Comparison of ENCODE assay signal across 23 cellular contexts in the genomic region with DNA sequence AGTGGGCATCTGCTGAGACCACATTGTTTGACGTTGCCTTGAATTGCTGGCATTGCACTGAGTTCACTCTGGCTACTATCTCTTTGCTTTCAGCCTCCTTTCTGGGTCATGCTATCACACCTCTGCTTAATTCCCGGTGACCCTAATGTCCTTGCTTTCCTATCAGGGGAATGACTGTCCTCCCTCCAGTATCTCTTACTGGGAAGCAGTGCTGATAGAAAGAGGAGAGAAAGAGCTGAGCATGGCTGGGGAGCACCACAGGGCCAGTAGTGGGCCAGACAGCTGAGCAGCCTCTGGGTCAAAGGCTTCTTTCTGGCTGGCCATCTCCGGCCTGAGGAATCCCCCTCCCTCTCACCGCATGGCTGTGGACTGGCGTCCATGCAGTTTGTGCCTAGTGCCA.
"Had no signal": no experiment of that assay in that cellular context is flagged by ENCODE, and none has a peak within 500 bp of the region (broad histone marks: within the 10 kb centered on the region; RNA-seq: fewer than 3 reads in every experiment).

No MANE protein-coding gene starts in this region.

- H3K27ac ChIP-seq: neural progenitor cell, neutrophil, pancreas, psoas muscle, right lobe of liver, sigmoid colon, stomach, thoracic aorta, thyroid gland, tibial nerve, upper lobe of right lung, vagina had no signal

- DNase-seq: naive thymus-derived CD4-positive, alpha-beta T cell; natural killer cell; nucleus accumbens; pancreas; psoas muscle; right lobe of liver; sigmoid colon; small intestine; stimulated activated CD4-positive, alpha-beta T cell treated with anti-CD3 and anti-CD28 coated beads, Interleukin-15, amount 100 ng/mL, for 24 hours; stimulated activated CD4-positive, alpha-beta T cell treated with anti-CD3 and anti-CD28 coated beads, Interleukin-2, amount 100 ng/mL, for 24 hours; stimulated activated CD4-positive, alpha-beta T cell treated with anti-CD3 and anti-CD28 coated beads, Interleukin-2, amount 100 ng/mL, for 48 hours; stimulated activated CD4-positive, alpha-beta T cell treated with anti-CD3 and anti-CD28 coated beads, Interleukin-4, amount 100 ng/mL, for 24 hours; stimulated activated naive B cell treated with anti-CD40 and anti-IgM and Interleukin-4, amounts not matched to agents 10 μg/mL and 1 μg/mL and 100 μg/mL, for 72 hours; stimulated activated naive CD4-positive, alpha-beta T cell treated with Interleukin-2 at 50 U/mL for 16 hours; stomach; thyroid gland; upper lobe of right lung had no signal

- H3K36me3 ChIP-seq: neural progenitor cell, neutrophil, pancreas, right lobe of liver, sigmoid colon, stomach, thoracic aorta, thyroid gland, tibial nerve, upper lobe of right lung, vagina had no signal

- H3K9me3 ChIP-seq: neutrophil, pancreas, psoas muscle, right lobe of liver, sigmoid colon, stomach, thoracic aorta, thyroid gland, tibial nerve, upper lobe of right lung, vagina had no signal

- FAIRE-seq: pancreas, small intestine had no signal

- ATAC-seq: naive thymus-derived CD4-positive, alpha-beta T cell; natural killer cell; psoas muscle; right lobe of liver; stimulated activated effector memory CD8-positive, alpha-beta T cell treated with anti-CD3 and anti-CD28 coated beads, Interleukin-12 subunit alpha, Interleukin-12 subunit beta, amount 100 ng/mL, for 72 hours; stimulated activated naive B cell treated with anti-CD40 and anti-IgM and Interleukin-4, amounts not matched to agents 10 μg/mL and 1 μg/mL and 100 μg/mL, for 72 hours; upper lobe of right lung had no signal

- H3K4me1 ChIP-seq: pancreas, psoas muscle, right lobe of liver, sigmoid colon, stomach, thyroid gland, tibial nerve, upper lobe of right lung, vagina had no signal

- H3K4me3 ChIP-seq: neural progenitor cell, pancreas, psoas muscle, right lobe of liver, sigmoid colon, stomach, thoracic aorta, thyroid gland, tibial nerve, upper lobe of right lung, vagina had no signal

- H3K27me3 ChIP-seq: neural progenitor cell, neutrophil, pancreas, right lobe of liver, sigmoid colon, stomach, thyroid gland, tibial nerve, upper lobe of right lung, vagina had no signal
